21 cellular contexts compared by ENCODE assay signal in genomic region chr7:150968698-150969482, GRCh38. TPM values are rescaled to one million over a fixed set of nuclear protein-coding genes. Genes with fewer than 3 reads are reported as not detected.
DNase-seq lines count a peak whose midpoint lies in the region; FAIRE-seq and TF ChIP-seq lines count a peak whose summit lies in the region.
"Had no signal": no experiment of that assay in that cellular context is flagged by ENCODE, and none has a peak within 500 bp of the region (broad histone marks: within the 10 kb centered on the region; RNA-seq: fewer than 3 reads in every experiment).

No MANE protein-coding gene starts in this region.

- H3K56ac ChIP-seq in mesendoderm (ENCODE audit: low read length): no peak overlapping the region

- no peaks in the 10 kb centered on the region for H3K4me1 ChIP-seq in mesendoderm (ENCODE audit: control insufficient read depth, low read depth, low read length)
- no peaks in the 10 kb centered on the region for H3K4me1 ChIP-seq in small intestine (ENCODE audit: control insufficient read depth in 2 of 2, insufficient read depth in 1 of 2, low read depth in 1 of 2, low read length in 1 of 2)

- H3K27me3 ChIP-seq in mesendoderm (ENCODE audit: insufficient read depth, low read length, poor library complexity) (peaks cover 3% of the 10 kb centered on the region), small intestine (ENCODE audit: control insufficient read depth in 2 of 2, insufficient read depth in 2 of 2, low read length in 2 of 2) (no peaks in the 10 kb centered on the region)

- H4K8ac ChIP-seq in mesendoderm (ENCODE audit: low read depth, low read length): no peak overlapping the region

- H2BK15ac ChIP-seq in mesendoderm (replicated peaks; ENCODE audit: low read depth): no peak overlapping the region

- H3K36me3 Mint-ChIP-seq in brain (peaks cover 12% of the 10 kb centered on the region), nephron (ENCODE audit: low read depth) (no peaks in the 10 kb centered on the region)

- H3K27ac ChIP-seq in mesendoderm (ENCODE audit: low read depth, low read length) (no peak overlapping the region), small intestine (ENCODE audit: low read depth in 1 of 2, low read length in 1 of 2) (no peak overlapping the region)
- H3K27ac ChIP-seq: 22Rv1, C4-2B, esophagus squamous epithelium, hepatocyte had no signal

- peak overlapping the region in 3 of 5 experiments; percentile 14 to 53 (median 45) for H3K4me3 Mint-ChIP-seq in brain
- peak overlapping the region in 2 of 3 experiments; percentile 34 to 39 for H3K4me3 Mint-ChIP-seq in nephron
- H3K4me3 Mint-ChIP-seq: activated B cell treated with CpG ODN at 0.5 μM for 24 hours; activated naive CD8-positive, alpha-beta T cell treated with anti-CD3 and anti-CD28 coated beads, Interleukin-2, amount 50 U/mL, for 24 hours; activated T-helper 17 cell treated with anti-CD3 and anti-CD28 coated beads, Interleukin-2, amount 50 U/mL, for 72 hours; stimulated activated naive CD8-positive, alpha-beta T cell treated with anti-CD3 and anti-CD28 coated beads, Interleukin-15, amount 100 ng/mL, for 72 hours; T-helper 1 cell treated with Interleukin-12 subunit alpha and Interleukin-12 subunit beta and Interleukin-4 antibody, amounts not matched to agents 30 μg/mL and 1 μg/mL, for 36 hours had no signal

- WGBS in mesendoderm (ENCODE audit: extremely low coverage, insufficient coverage, low lambda C conversion rate): no CpG with 5 or more reads among the region's 17 CpGs
- WGBS in small intestine, 3 donors: 55 to 63% (median 58%) methylated on average over 17 of the region's 17 CpGs

- TF ChIP-seq CTCF in brain (conservative IDR thresholded peaks at IDR 0.05) (no peak), nephron (IDR thresholded peaks at IDR 0.05; ENCODE audit: unreplicated experiment in 3 of 3) (no peak)

- no peak overlapping the region for H2BK5ac ChIP-seq in mesendoderm (ENCODE audit: low read length)

- H3K4me2 ChIP-seq in mesendoderm (ENCODE audit: low read length): no peak overlapping the region
- H3K4me2 ChIP-seq: hepatocyte had no signal

- no peaks in the 10 kb centered on the region for H3K36me3 ChIP-seq in mesendoderm (ENCODE audit: control insufficient read depth, insufficient read depth, low read length)
- no peaks in the 10 kb centered on the region for H3K36me3 ChIP-seq in small intestine (ENCODE audit: control insufficient read depth in 2 of 2, insufficient read depth in 2 of 2, low read length in 2 of 2)
- H3K36me3 ChIP-seq: esophagus squamous epithelium had no signal

- no peak for FAIRE-seq in small intestine (lab: Jason Lieb, UNC)
- FAIRE-seq: bronchial epithelial cell had no signal

- no peak overlapping the region for H2BK120ac ChIP-seq in mesendoderm (ENCODE audit: low read depth, low read length)

- peaks cover 98% of the 10 kb centered on the region for H3K4me1 Mint-ChIP-seq in brain
- peaks cover 89% of the 10 kb centered on the region for H3K4me1 Mint-ChIP-seq in nephron
- H3K4me1 Mint-ChIP-seq: activated naive CD8-positive, alpha-beta T cell treated with anti-CD3 and anti-CD28 coated beads, Interleukin-2, amount 50 U/mL, for 24 hours had no signal

- H3K79me2 ChIP-seq in mesendoderm (ENCODE audit: control insufficient read depth, insufficient read depth, low read length): no peaks in the 10 kb centered on the region
- H3K79me2 ChIP-seq: hepatocyte had no signal

- H3K79me1 ChIP-seq in mesendoderm (ENCODE audit: low read length): no peaks in the 10 kb centered on the region

- H3K18ac ChIP-seq in mesendoderm (ENCODE audit: low read length): no peak overlapping the region

- H3K9ac ChIP-seq in mesendoderm (ENCODE audit: low read length): no peak overlapping the region

- H3K27me3 Mint-ChIP-seq in brain (no peaks in the 10 kb centered on the region), nephron (ENCODE audit: low read depth) (peaks cover 10% of the 10 kb centered on the region)
- H3K27me3 Mint-ChIP-seq: activated naive CD8-positive, alpha-beta T cell treated with anti-CD3 and anti-CD28 coated beads, Interleukin-2, amount 50 U/mL, for 24 hours; activated T-helper 17 cell treated with anti-CD3 and anti-CD28 coated beads, Interleukin-2, amount 50 U/mL, for 72 hours; stimulated activated naive CD8-positive, alpha-beta T cell treated with anti-CD3 and anti-CD28 coated beads, Interleukin-15, amount 100 ng/mL, for 72 hours had no signal

- H4K5ac ChIP-seq in mesendoderm (ENCODE audit: low read length): no peak overlapping the region

- H3K27ac Mint-ChIP-seq in brain: peak overlapping the region; percentile 25 to 97 (median 60)
- H3K27ac Mint-ChIP-seq in nephron: peak overlapping the region; percentile 79 to 98 (median 93)
- H3K27ac Mint-ChIP-seq: activated B cell treated with CpG ODN at 0.5 μM for 24 hours; activated naive CD8-positive, alpha-beta T cell treated with anti-CD3 and anti-CD28 coated beads, Interleukin-2, amount 50 U/mL, for 24 hours; activated T-helper 17 cell treated with anti-CD3 and anti-CD28 coated beads, Interleukin-2, amount 50 U/mL, for 72 hours; stimulated activated naive CD8-positive, alpha-beta T cell treated with anti-CD3 and anti-CD28 coated beads, Interleukin-15, amount 100 ng/mL, for 72 hours; T-helper 1 cell treated with Interleukin-12 subunit alpha and Interleukin-12 subunit beta and Interleukin-4 antibody, amounts not matched to agents 30 μg/mL and 1 μg/mL, for 36 hours had no signal

- H3K9me3 Mint-ChIP-seq in brain: no peaks in the 10 kb centered on the region
- H3K9me3 Mint-ChIP-seq in nephron: no peaks in the 10 kb centered on the region
- H3K9me3 Mint-ChIP-seq: activated B cell treated with CpG ODN at 0.5 μM for 24 hours; activated naive CD8-positive, alpha-beta T cell treated with anti-CD3 and anti-CD28 coated beads, Interleukin-2, amount 50 U/mL, for 24 hours; activated T-helper 17 cell treated with anti-CD3 and anti-CD28 coated beads, Interleukin-2, amount 50 U/mL, for 72 hours; stimulated activated naive CD8-positive, alpha-beta T cell treated with anti-CD3 and anti-CD28 coated beads, Interleukin-15, amount 100 ng/mL, for 72 hours; T-helper 1 cell treated with Interleukin-12 subunit alpha and Interleukin-12 subunit beta and Interleukin-4 antibody, amounts not matched to agents 30 μg/mL and 1 μg/mL, for 36 hours had no signal

- H3K23ac ChIP-seq in mesendoderm (ENCODE audit: low read length): no peak overlapping the region

- no peak overlapping the region for H3K4me3 ChIP-seq in mesendoderm (ENCODE audit: low read length)
- H3K4me3 ChIP-seq in small intestine (ENCODE audit: low read depth in 1 of 2, low read length in 2 of 2): no peak overlapping the region
- H3K4me3 ChIP-seq: esophagus squamous epithelium, hepatocyte had no signal

- DNase-seq in DMS153 (lab: John Stamatoyannopoulos, UW): peak; percentile 15
- no peak for DNase-seq in DMS153 treated with DMSO at 0.1 percent for 48 hours (lab: John Stamatoyannopoulos, UW; ENCODE audit: unreplicated experiment)
- peak; percentile 60 for DNase-seq in NCI-H1092 treated with DMSO at 0.1 percent for 48 hours (lab: John Stamatoyannopoulos, UW)
- no peak for DNase-seq in HuH-7.5 (ENCODE audit: low spot score)
- no peak for DNase-seq in mesendoderm
- DNase-seq in small intestine: no peak
- DNase-seq: activated B cell treated with CpG ODN at 0.5 μM for 24 hours; activated naive CD8-positive, alpha-beta T cell treated with anti-CD3 and anti-CD28 coated beads, Interleukin-2, amount 50 U/mL, for 24 hours; esophagus squamous epithelium; islet precursor cell; NK-92 treated with Interleukin-12 subunit alpha and Interleukin-12 subunit beta, amount 100 ng/mL, for 24 hours; stimulated activated naive CD8-positive, alpha-beta T cell treated with anti-CD3 and anti-CD28 coated beads, Interleukin-15, amount 100 ng/mL, for 72 hours had no signal

- no peak overlapping the region for H2AK5ac ChIP-seq in mesendoderm (ENCODE audit: low read length)

- H3K9me3 ChIP-seq in small intestine (ENCODE audit: control insufficient read depth, low read depth): no peaks in the 10 kb centered on the region
- H3K9me3 ChIP-seq: esophagus squamous epithelium had no signal

- H3K4ac ChIP-seq in mesendoderm (ENCODE audit: low read depth, low read length): no peak overlapping the region

RNA-seq across cellular contexts. Expression of gene KCNH2, which starts 9.2 kb away (rescaled TPM):
- polyA plus RNA-seq in brain (ENCODE audit: insufficient read depth, low read depth, low replicate concordance): 49.2 TPM
- polyA plus RNA-seq in mesendoderm (2013, experiment 1 of 2): 0.93 TPM
- 0.73 TPM for polyA plus RNA-seq in mesendoderm (2013, experiment 2 of 2)
- polyA plus RNA-seq in small intestine: 1 to 10 TPM in 2 of 3 donors, not detected in 1; 2.4 to 5.7 TPM

RNA-seq across cellular contexts. Expression of gene NOS3, which starts 21.9 kb away (rescaled TPM):
- polyA plus RNA-seq in brain (ENCODE audit: insufficient read depth, low read depth, low replicate concordance) (4.2 TPM), small intestine (10 to 100 TPM in 1 of 3 donors, under 1 TPM in 2; 0.45 to 14.7 (median 0.54) TPM)
- polyA plus RNA-seq in mesendoderm (2013, experiment 1 of 2): 2.6 TPM
- 2.6 TPM for polyA plus RNA-seq in mesendoderm (2013, experiment 2 of 2)
- polyA plus RNA-seq: neural cell had no signal

RNA-seq across cellular contexts. Expression of gene ATG9B, which starts 55.4 kb away (rescaled TPM):
- polyA plus RNA-seq in brain (ENCODE audit: insufficient read depth, low read depth, low replicate concordance) (0.24 TPM), small intestine (1 to 10 TPM in 1 of 3 donors, under 1 TPM in 2; 0.22 to 1.6 (median 0.52) TPM)
- 1.1 TPM for polyA plus RNA-seq in mesendoderm (2013, experiment 1 of 2)
- 0.53 TPM for polyA plus RNA-seq in mesendoderm (2013, experiment 2 of 2)

RNA-seq across cellular contexts. Expression of gene ABCB8, which starts 59.4 kb away (rescaled TPM):
- polyA plus RNA-seq in brain (ENCODE audit: insufficient read depth, low read depth, low replicate concordance) (29.9 TPM), small intestine (10 to 100 TPM; 15.4 to 29.9 (median 15.7) TPM)
- 7.0 TPM for polyA plus RNA-seq in mesendoderm (2013, experiment 1 of 2)
- polyA plus RNA-seq in mesendoderm (2013, experiment 2 of 2): 6.8 TPM

Comparison
In these comparisons a context has a peak if more than half of its experiments do, and no peak if none do; other contexts are left out.
1. DNase-seq: peak in DMS153 (single experiment) and NCI-H1092 treated with DMSO at 0.1 percent for 48 hours (single experiment); none in DMS153 treated with DMSO at 0.1 percent for 48 hours (single experiment), HuH-7.5 (single experiment), mesendoderm (single experiment) and small intestine (single experiment).